In the genomic region with DNA sequence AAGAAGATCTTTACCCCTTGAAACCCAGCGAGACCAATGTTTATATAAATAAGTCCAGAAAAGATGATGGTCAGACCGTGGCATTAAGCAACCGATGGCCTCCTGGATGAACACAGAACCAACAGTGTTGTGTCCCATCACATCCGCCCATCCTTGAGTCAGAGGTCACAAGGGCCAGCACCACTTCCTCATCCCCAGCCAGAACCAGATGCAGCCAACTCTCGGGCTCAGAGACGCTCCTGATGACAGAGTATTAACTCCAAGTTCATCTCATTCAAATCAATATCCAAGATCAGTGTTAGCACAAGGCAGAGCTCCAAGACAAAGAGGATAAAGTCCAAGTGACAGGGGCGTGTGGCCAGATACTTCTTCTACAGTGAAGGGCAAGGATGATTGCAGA, we compare ENCODE assay signal across 2 cellular contexts.
TF ChIP-seq lines count a peak whose summit lies in the region.

No MANE protein-coding gene starts in this region.

TF ChIP-seq in liver, 16 proteins besides CTCF, POLR2A, EP300 and RAD21:
- TF ChIP-seq, protein P1, sequence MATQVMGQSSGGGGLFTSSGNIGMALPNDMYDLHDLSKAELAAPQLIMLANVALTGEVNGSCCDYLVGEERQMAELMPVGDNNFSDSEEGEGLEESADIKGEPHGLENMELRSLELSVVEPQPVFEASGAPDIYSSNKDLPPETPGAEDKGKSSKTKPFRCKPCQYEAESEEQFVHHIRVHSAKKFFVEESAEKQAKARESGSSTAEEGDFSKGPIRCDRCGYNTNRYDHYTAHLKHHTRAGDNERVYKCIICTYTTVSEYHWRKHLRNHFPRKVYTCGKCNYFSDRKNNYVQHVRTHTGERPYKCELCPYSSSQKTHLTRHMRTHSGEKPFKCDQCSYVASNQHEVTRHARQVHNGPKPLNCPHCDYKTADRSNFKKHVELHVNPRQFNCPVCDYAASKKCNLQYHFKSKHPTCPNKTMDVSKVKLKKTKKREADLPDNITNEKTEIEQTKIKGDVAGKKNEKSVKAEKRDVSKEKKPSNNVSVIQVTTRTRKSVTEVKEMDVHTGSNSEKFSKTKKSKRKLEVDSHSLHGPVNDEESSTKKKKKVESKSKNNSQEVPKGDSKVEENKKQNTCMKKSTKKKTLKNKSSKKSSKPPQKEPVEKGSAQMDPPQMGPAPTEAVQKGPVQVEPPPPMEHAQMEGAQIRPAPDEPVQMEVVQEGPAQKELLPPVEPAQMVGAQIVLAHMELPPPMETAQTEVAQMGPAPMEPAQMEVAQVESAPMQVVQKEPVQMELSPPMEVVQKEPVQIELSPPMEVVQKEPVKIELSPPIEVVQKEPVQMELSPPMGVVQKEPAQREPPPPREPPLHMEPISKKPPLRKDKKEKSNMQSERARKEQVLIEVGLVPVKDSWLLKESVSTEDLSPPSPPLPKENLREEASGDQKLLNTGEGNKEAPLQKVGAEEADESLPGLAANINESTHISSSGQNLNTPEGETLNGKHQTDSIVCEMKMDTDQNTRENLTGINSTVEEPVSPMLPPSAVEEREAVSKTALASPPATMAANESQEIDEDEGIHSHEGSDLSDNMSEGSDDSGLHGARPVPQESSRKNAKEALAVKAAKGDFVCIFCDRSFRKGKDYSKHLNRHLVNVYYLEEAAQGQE (IDR thresholded peaks at IDR 0.05): no peak
- TF ChIP-seq NR2F2 (IDR thresholded peaks at IDR 0.05): peak; percentile 79

TF ChIP-seq in HepG2, 621 proteins besides CTCF, POLR2A, EP300 and RAD21 (continued from another document):
- TF ChIP-seq, protein P2, sequence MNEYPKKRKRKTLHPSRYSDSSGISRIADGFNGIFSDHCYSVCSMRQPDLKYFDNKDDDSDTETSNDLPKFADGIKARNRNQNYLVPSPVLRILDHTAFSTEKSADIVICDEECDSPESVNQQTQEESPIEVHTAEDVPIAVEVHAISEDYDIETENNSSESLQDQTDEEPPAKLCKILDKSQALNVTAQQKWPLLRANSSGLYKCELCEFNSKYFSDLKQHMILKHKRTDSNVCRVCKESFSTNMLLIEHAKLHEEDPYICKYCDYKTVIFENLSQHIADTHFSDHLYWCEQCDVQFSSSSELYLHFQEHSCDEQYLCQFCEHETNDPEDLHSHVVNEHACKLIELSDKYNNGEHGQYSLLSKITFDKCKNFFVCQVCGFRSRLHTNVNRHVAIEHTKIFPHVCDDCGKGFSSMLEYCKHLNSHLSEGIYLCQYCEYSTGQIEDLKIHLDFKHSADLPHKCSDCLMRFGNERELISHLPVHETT (CRISPR knock-in tag; conservative IDR thresholded peaks at IDR 0.05): no peak
- TF ChIP-seq, protein P3, sequence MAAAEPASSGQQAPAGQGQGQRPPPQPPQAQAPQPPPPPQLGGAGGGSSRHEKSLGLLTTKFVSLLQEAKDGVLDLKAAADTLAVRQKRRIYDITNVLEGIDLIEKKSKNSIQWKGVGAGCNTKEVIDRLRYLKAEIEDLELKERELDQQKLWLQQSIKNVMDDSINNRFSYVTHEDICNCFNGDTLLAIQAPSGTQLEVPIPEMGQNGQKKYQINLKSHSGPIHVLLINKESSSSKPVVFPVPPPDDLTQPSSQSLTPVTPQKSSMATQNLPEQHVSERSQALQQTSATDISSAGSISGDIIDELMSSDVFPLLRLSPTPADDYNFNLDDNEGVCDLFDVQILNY (CRISPR knock-in tag; conservative IDR thresholded peaks at IDR 0.05): no peak
- no peak for TF ChIP-seq KLF15 (CRISPR knock-in tag; IDR thresholded peaks at IDR 0.05; ENCODE audit: borderline replicate concordance)
- TF ChIP-seq, protein P4, sequence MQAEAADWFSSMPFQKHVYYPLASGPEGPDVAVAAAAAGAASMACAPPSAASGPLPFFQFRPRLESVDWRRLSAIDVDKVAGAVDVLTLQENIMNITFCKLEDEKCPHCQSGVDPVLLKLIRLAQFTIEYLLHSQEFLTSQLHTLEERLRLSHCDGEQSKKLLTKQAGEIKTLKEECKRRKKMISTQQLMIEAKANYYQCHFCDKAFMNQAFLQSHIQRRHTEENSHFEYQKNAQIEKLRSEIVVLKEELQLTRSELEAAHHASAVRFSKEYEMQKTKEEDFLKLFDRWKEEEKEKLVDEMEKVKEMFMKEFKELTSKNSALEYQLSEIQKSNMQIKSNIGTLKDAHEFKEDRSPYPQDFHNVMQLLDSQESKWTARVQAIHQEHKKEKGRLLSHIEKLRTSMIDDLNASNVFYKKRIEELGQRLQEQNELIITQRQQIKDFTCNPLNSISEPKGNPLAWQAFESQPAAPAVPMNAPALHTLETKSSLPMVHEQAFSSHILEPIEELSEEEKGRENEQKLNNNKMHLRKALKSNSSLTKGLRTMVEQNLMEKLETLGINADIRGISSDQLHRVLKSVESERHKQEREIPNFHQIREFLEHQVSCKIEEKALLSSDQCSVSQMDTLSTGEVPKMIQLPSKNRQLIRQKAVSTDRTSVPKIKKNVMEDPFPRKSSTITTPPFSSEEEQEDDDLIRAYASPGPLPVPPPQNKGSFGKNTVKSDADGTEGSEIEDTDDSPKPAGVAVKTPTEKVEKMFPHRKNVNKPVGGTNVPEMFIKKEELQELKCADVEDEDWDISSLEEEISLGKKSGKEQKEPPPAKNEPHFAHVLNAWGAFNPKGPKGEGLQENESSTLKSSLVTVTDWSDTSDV (CRISPR knock-in tag; IDR thresholded peaks at IDR 0.05): no peak
- no peak for TF ChIP-seq CHCHD3 (CRISPR knock-in tag; IDR thresholded peaks at IDR 0.05)
- TF ChIP-seq NCOA1 (CRISPR knock-in tag; IDR thresholded peaks at IDR 0.05): no peak
- no peak for TF ChIP-seq MEF2D (CRISPR knock-in tag; IDR thresholded peaks at IDR 0.05)
- TF ChIP-seq, protein P5, sequence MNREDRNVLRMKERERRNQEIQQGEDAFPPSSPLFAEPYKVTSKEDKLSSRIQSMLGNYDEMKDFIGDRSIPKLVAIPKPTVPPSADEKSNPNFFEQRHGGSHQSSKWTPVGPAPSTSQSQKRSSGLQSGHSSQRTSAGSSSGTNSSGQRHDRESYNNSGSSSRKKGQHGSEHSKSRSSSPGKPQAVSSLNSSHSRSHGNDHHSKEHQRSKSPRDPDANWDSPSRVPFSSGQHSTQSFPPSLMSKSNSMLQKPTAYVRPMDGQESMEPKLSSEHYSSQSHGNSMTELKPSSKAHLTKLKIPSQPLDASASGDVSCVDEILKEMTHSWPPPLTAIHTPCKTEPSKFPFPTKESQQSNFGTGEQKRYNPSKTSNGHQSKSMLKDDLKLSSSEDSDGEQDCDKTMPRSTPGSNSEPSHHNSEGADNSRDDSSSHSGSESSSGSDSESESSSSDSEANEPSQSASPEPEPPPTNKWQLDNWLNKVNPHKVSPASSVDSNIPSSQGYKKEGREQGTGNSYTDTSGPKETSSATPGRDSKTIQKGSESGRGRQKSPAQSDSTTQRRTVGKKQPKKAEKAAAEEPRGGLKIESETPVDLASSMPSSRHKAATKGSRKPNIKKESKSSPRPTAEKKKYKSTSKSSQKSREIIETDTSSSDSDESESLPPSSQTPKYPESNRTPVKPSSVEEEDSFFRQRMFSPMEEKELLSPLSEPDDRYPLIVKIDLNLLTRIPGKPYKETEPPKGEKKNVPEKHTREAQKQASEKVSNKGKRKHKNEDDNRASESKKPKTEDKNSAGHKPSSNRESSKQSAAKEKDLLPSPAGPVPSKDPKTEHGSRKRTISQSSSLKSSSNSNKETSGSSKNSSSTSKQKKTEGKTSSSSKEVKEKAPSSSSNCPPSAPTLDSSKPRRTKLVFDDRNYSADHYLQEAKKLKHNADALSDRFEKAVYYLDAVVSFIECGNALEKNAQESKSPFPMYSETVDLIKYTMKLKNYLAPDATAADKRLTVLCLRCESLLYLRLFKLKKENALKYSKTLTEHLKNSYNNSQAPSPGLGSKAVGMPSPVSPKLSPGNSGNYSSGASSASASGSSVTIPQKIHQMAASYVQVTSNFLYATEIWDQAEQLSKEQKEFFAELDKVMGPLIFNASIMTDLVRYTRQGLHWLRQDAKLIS (CRISPR knock-in tag; IDR thresholded peaks at IDR 0.05): no peak
- no peak for TF ChIP-seq ZNF468 (CRISPR knock-in tag; IDR thresholded peaks at IDR 0.05)
- TF ChIP-seq, protein P6, sequence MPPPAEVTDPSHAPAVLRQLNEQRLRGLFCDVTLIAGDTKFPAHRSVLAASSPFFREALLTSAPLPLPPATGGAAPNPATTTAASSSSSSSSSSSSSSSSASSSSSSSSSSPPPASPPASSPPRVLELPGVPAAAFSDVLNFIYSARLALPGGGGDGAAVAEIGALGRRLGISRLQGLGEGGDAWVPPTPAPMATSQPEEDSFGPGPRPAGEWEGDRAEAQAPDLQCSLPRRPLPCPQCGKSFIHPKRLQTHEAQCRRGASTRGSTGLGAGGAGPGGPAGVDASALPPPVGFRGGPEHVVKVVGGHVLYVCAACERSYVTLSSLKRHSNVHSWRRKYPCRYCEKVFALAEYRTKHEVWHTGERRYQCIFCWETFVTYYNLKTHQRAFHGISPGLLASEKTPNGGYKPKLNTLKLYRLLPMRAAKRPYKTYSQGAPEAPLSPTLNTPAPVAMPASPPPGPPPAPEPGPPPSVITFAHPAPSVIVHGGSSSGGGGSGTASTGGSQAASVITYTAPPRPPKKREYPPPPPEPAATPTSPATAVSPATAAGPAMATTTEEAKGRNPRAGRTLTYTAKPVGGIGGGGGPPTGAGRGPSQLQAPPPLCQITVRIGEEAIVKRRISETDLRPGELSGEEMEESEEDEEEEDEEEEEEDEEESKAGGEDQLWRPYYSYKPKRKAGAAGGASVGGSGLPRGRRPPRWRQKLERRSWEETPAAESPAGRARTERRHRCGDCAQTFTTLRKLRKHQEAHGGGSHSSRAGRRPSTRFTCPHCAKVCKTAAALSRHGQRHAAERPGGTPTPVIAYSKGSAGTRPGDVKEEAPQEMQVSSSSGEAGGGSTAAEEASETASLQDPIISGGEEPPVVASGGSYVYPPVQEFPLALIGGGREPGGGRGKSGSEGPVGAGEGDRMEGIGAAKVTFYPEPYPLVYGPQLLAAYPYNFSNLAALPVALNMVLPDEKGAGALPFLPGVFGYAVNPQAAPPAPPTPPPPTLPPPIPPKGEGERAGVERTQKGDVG (CRISPR knock-in tag; IDR thresholded peaks at IDR 0.05; ENCODE audit: borderline replicate concordance): no peak
